Comparison of ENCODE assay signal across 1 cellular context in genomic region chr14:22966783-22967269, GRCh38.
TF ChIP-seq lines count a peak whose summit lies in the region.

No MANE protein-coding gene starts in this region.

TF ChIP-seq in HepG2, 621 proteins besides CTCF, POLR2A, EP300 and RAD21 (continued from another document):
- TF ChIP-seq E2F2 (CRISPR knock-in tag; IDR thresholded peaks at IDR 0.05; ENCODE audit: borderline replicate concordance) (0 out of 2 replicates have a peak, but pooled peaks have one; percentile 54), HDAC1 (CRISPR knock-in tag; IDR thresholded peaks at IDR 0.05) (no peak), ZNF331 (CRISPR knock-in tag; IDR thresholded peaks at IDR 0.05) (0 out of 2 replicates have a peak, but pooled peaks have one; percentile 27), NR2C2 (CRISPR knock-in tag; IDR thresholded peaks at IDR 0.05; ENCODE audit: borderline replicate concordance) (no peak), ZNF83 (CRISPR knock-in tag; IDR thresholded peaks at IDR 0.05; ENCODE audit: borderline replicate concordance) (no peak)
- TF ChIP-seq, protein P1, sequence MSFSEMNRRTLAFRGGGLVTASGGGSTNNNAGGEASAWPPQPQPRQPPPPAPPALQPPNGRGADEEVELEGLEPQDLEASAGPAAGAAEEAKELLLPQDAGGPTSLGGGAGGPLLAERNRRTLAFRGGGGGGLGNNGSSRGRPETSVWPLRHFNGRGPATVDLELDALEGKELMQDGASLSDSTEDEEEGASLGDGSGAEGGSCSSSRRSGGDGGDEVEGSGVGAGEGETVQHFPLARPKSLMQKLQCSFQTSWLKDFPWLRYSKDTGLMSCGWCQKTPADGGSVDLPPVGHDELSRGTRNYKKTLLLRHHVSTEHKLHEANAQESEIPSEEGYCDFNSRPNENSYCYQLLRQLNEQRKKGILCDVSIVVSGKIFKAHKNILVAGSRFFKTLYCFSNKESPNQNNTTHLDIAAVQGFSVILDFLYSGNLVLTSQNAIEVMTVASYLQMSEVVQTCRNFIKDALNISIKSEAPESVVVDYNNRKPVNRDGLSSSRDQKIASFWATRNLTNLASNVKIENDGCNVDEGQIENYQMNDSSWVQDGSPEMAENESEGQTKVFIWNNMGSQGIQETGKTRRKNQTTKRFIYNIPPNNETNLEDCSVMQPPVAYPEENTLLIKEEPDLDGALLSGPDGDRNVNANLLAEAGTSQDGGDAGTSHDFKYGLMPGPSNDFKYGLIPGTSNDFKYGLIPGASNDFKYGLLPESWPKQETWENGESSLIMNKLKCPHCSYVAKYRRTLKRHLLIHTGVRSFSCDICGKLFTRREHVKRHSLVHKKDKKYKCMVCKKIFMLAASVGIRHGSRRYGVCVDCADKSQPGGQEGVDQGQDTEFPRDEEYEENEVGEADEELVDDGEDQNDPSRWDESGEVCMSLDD (CRISPR knock-in tag; IDR thresholded peaks at IDR 0.05; ENCODE audit: borderline replicate concordance) = peak; percentile 8; the same call in 1 of the 2 replicates
